Comparison of ENCODE assay signal across 27 cellular contexts in genomic region chr18:33556846-33557245, GRCh38. TPM values are rescaled to one million over a fixed set of nuclear protein-coding genes. Genes with fewer than 3 reads are reported as not detected.
DNase-seq lines count a peak whose midpoint lies in the region; ATAC-seq and TF ChIP-seq lines count a peak whose summit lies in the region.
"Had no signal": no experiment of that assay in that cellular context is flagged by ENCODE, and none has a peak within 500 bp of the region (broad histone marks: within the 10 kb centered on the region; RNA-seq: fewer than 3 reads in every experiment).

No MANE protein-coding gene starts in this region.

- TF ChIP-seq CTCF in mammary epithelial cell (conservative IDR thresholded peaks at IDR 0.05 in 1 of 2, IDR thresholded peaks at IDR 0.05 in 1 of 2; ENCODE audit: extremely low read depth in 1 of 2, insufficient read depth in 1 of 2, low read depth in 1 of 2, low read length in 2 of 2) (no peak), MCF 10A (IDR thresholded peaks at IDR 0.05; ENCODE audit: unreplicated experiment) (no peak), epithelial cell of esophagus (IDR thresholded peaks at IDR 0.05; ENCODE audit: insufficient read depth, low read depth, low read length, missing control alignments) (no peak), foreskin keratinocyte (conservative IDR thresholded peaks at IDR 0.05) (no peak), type B pancreatic cell (conservative IDR thresholded peaks at IDR 0.05) (no peak), endothelial cell (IDR thresholded peaks at IDR 0.05; ENCODE audit: unreplicated experiment) (no peak)

- peaks cover 9% of the 10 kb centered on the region for H3K4me1 Mint-ChIP-seq in MCF 10A (ENCODE audit: insufficient read depth, unreplicated experiment)
- peaks cover 9% of the 10 kb centered on the region for H3K4me1 Mint-ChIP-seq in type B pancreatic cell (ENCODE audit: unreplicated experiment)
- H3K4me1 Mint-ChIP-seq in endothelial cell (ENCODE audit: unreplicated experiment), result no peaks in the 10 kb centered on the region
- H3K4me1 Mint-ChIP-seq: CD14-positive monocyte; CD4-positive, alpha-beta memory T cell; CD8-positive, alpha-beta memory T cell had no signal

- DNase-seq in mammary epithelial cell, result peak; percentile 65
- no peak for DNase-seq in MCF 10A (ENCODE audit: unreplicated experiment)
- DNase-seq in epithelial cell of esophagus (ENCODE audit: low read depth), result peak; percentile 62
- DNase-seq in foreskin keratinocyte, result peak; percentile 6 to 57
- no peak for DNase-seq in type B pancreatic cell (ENCODE audit: extremely low spot score, unreplicated experiment)
- no peak for DNase-seq in endothelial cell (ENCODE audit: low spot score)
- DNase-seq in stimulated activated CD4-positive, alpha-beta T cell treated with anti-CD3 and anti-CD28 coated beads, Interleukin-2, amount 100 ng/mL, for 24 hours, result no peak
- DNase-seq in NCI-H510A treated with DMSO at 0.1 percent for 48 hours (lab: John Stamatoyannopoulos, UW), result no peak
- DNase-seq: 8988T; ACHN; BE2C; C1 segment of cervical spinal cord; CD4-positive, alpha-beta memory T cell; CD4-positive, CD25-positive, alpha-beta regulatory T cell; CD8-positive, alpha-beta memory T cell; COR-L47; DMS 273 treated with DMSO at 0.1 percent for 48 hours; DMS153; DMS53; DMS79; DND-41; EL; GDM1 had no signal

- no peaks in the 10 kb centered on the region for H3K79me2 ChIP-seq in mammary epithelial cell (ENCODE audit: insufficient read depth, low read length)

- intact Hi-C loops in mammary epithelial cell (cut with micrococcal nuclease), result no loop called here
- intact Hi-C loops in MCF 10A (cut with micrococcal nuclease), result no loop called here

- H4K20me1 ChIP-seq in mammary epithelial cell (ENCODE audit: insufficient read depth, low read length), result no peaks in the 10 kb centered on the region
- H4K20me1 ChIP-seq: BLaER1 had no signal

- no peak overlapping the region for H3K9ac ChIP-seq in mammary epithelial cell (ENCODE audit: insufficient read depth, low read length)
- H3K9ac ChIP-seq: BLaER1 had no signal

- H3K4me3 ChIP-seq in mammary epithelial cell (replicated peaks in 1 of 3; ENCODE audit: insufficient read depth in 1 of 3, low read depth in 2 of 3, low read length in 3 of 3) (no peak overlapping the region), epithelial cell of esophagus (ENCODE audit: low read length) (no peak overlapping the region)
- H3K4me3 ChIP-seq: BLaER1, GM12878 had no signal

- H3K4me3 Mint-ChIP-seq in MCF 10A (ENCODE audit: unreplicated experiment), result no peak overlapping the region
- H3K4me3 Mint-ChIP-seq in type B pancreatic cell, result peak overlapping the region; percentile 12
- H3K4me3 Mint-ChIP-seq in endothelial cell (ENCODE audit: unreplicated experiment), result no peak overlapping the region
- H3K4me3 Mint-ChIP-seq: CD14-positive monocyte; CD4-positive, alpha-beta memory T cell; CD4-positive, CD25-positive, alpha-beta regulatory T cell; CD8-positive, alpha-beta memory T cell had no signal

- BruUV-seq in mammary epithelial cell (replicated peaks; lab: Mats Ljungman, UMichigan), result no TSS peak
- no TSS peak for BruUV-seq in MCF 10A (replicated peaks; lab: Mats Ljungman, UMichigan)

- H3K36me3 Mint-ChIP-seq in MCF 10A (ENCODE audit: insufficient read depth, unreplicated experiment), result no peaks in the 10 kb centered on the region
- peaks cover 5% of the 10 kb centered on the region for H3K36me3 Mint-ChIP-seq in type B pancreatic cell
- no peaks in the 10 kb centered on the region for H3K36me3 Mint-ChIP-seq in endothelial cell (ENCODE audit: low read depth, unreplicated experiment)
- H3K36me3 Mint-ChIP-seq: CD14-positive monocyte; CD4-positive, alpha-beta memory T cell; CD4-positive, CD25-positive, alpha-beta regulatory T cell; CD8-positive, alpha-beta memory T cell had no signal

- in situ Hi-C loops in mammary epithelial cell (cut with MboI; ENCODE audit: low sequenced_read_pairs in 2 of 2), result no loop called here

- peaks cover 27% of the 10 kb centered on the region for H3K4me1 ChIP-seq in mammary epithelial cell (ENCODE audit: insufficient read depth, low read length)
- H3K4me1 ChIP-seq in foreskin keratinocyte, result no peaks in the 10 kb centered on the region
- H3K4me1 ChIP-seq: BE2C had no signal

- peak overlapping the region; percentile 60 for H3K4me2 ChIP-seq in mammary epithelial cell (ENCODE audit: insufficient read depth, low read depth, low read length)
- H3K4me2 ChIP-seq: BLaER1 had no signal

- H3K27ac Mint-ChIP-seq in MCF 10A (ENCODE audit: low read depth, unreplicated experiment) (no peak overlapping the region), type B pancreatic cell (peak overlapping the region; percentile 71), endothelial cell (ENCODE audit: unreplicated experiment) (no peak overlapping the region)
- H3K27ac Mint-ChIP-seq: CD14-positive monocyte; CD4-positive, alpha-beta memory T cell; CD4-positive, CD25-positive, alpha-beta regulatory T cell; CD8-positive, alpha-beta memory T cell had no signal

- CTCF ChIA-PET in mammary epithelial cell (lab: Charles Lee; ENCODE audit: low non-redundant PET), result no interaction called here
- CTCF ChIA-PET in MCF 10A (lab: Yijun Ruan, JAX), result no interaction called here

- H3K27me3 Mint-ChIP-seq in MCF 10A (ENCODE audit: insufficient read depth, unreplicated experiment), result no peaks in the 10 kb centered on the region
- H3K27me3 Mint-ChIP-seq in type B pancreatic cell, result no peaks in the 10 kb centered on the region
- no peaks in the 10 kb centered on the region for H3K27me3 Mint-ChIP-seq in endothelial cell (ENCODE audit: unreplicated experiment)
- H3K27me3 Mint-ChIP-seq: CD4-positive, alpha-beta memory T cell; CD4-positive, CD25-positive, alpha-beta regulatory T cell; CD8-positive, alpha-beta memory T cell had no signal

- POLR2A ChIA-PET in MCF 10A (lab: Yijun Ruan, JAX), result no interaction called here

- WGBS in mammary epithelial cell (ENCODE audit: low coverage, missing lambda C conversion rate), result 4% methylated on average over 2 of the region's 2 CpGs

- H3K36me3 ChIP-seq in mammary epithelial cell (ENCODE audit: insufficient read depth, low read length), result no peaks in the 10 kb centered on the region
- H3K36me3 ChIP-seq: BE2C, BLaER1 had no signal

- H3K9me3 Mint-ChIP-seq in MCF 10A (ENCODE audit: unreplicated experiment) (no peaks in the 10 kb centered on the region), type B pancreatic cell (peaks cover 10% of the 10 kb centered on the region), endothelial cell (ENCODE audit: unreplicated experiment) (no peaks in the 10 kb centered on the region)

- H3K27me3 ChIP-seq in mammary epithelial cell (ENCODE audit: insufficient read depth, low read length) (no peaks in the 10 kb centered on the region), foreskin keratinocyte (no peaks in the 10 kb centered on the region)
- H3K27me3 ChIP-seq: BE2C, BLaER1 had no signal

- H3K9me3 ChIP-seq in mammary epithelial cell (replicated peaks; ENCODE audit: insufficient read depth, low read length), result no peaks in the 10 kb centered on the region
- H3K9me3 ChIP-seq: BE2C, BLaER1 had no signal

- no peak for ATAC-seq in foreskin keratinocyte
- ATAC-seq: GM12878 had no signal

- H2AFZ ChIP-seq in mammary epithelial cell (ENCODE audit: low read depth, low read length), result peak overlapping the region; percentile 67

- dilution Hi-C loops in mammary epithelial cell (cut with HindIII; ENCODE audit: low sequenced_read_pairs), result no loop called here

- H3K27ac ChIP-seq in mammary epithelial cell (ENCODE audit: insufficient read depth, low read depth, low read length) (peak overlapping the region; percentile 37), foreskin keratinocyte (no peak overlapping the region)
- H3K27ac ChIP-seq: BLaER1 had no signal

RNA-seq across cellular contexts. Expression of gene ASXL3, which starts 21.2 kb away (rescaled TPM):
- under 1 TPM in 1 of 2 donors, not detected in 1; 0.50 TPM for total RNA-seq in mammary epithelial cell
- not detected for polyA plus RNA-seq in mammary epithelial cell
- polyA minus RNA-seq in mammary epithelial cell, result not detected
- not detected in 2 replicates for total RNA-seq in MCF 10A (2022)
- not detected in 2 replicates for total RNA-seq in foreskin keratinocyte
- polyA plus RNA-seq in foreskin keratinocyte, result not detected in 2 replicates
- total RNA-seq in type B pancreatic cell (ENCODE audit: low replicate concordance), result 15.6 and 24.4 TPM in 2 replicates
- total RNA-seq in endothelial cell (ENCODE audit: unreplicated experiment), result 7.2 TPM
- total RNA-seq: CD4-positive, alpha-beta memory T cell; CD4-positive, CD25-positive, alpha-beta regulatory T cell; CD8-positive, alpha-beta memory T cell; G401 had no signal
- polyA plus RNA-seq: CD14-positive monocyte; CD4-positive, alpha-beta memory T cell; CD4-positive, CD25-positive, alpha-beta regulatory T cell; CD8-positive, alpha-beta memory T cell; GM12878 had no signal

Comparison
In these comparisons a context has a peak if more than half of its experiments do, and no peak if none do; other contexts are left out.
1. DNase-seq: peak in mammary epithelial cell (single experiment), epithelial cell of esophagus (single experiment) and foreskin keratinocyte (2 of 2); none in MCF 10A (single experiment), type B pancreatic cell (single experiment), endothelial cell (single experiment), stimulated activated CD4-positive, alpha-beta T cell treated with anti-CD3 and anti-CD28 coated beads, Interleukin-2, amount 100 ng/mL, for 24 hours (0 of 2) and NCI-H510A treated with DMSO at 0.1 percent for 48 hours (single experiment).